ENCODE assay signal across 12 cellular contexts in genomic region chr7:69232445-69233376, GRCh38.
DNase-seq lines count a peak whose midpoint lies in the region; ATAC-seq and TF ChIP-seq lines count a peak whose summit lies in the region.
"Had no signal": no experiment of that assay in that cellular context is flagged by ENCODE, and none has a peak within 500 bp of the region (broad histone marks: within the 10 kb centered on the region; RNA-seq: fewer than 3 reads in every experiment).

No MANE protein-coding gene starts in this region.

- DNase-seq in COR-L47 (lab: John Stamatoyannopoulos, UW) (peak; percentile 99), NCI-H1436 (lab: John Stamatoyannopoulos, UW) (peak; percentile 73), NCI-H510A (lab: John Stamatoyannopoulos, UW) (peak; percentile 59), iPS-NIHi7 (ENCODE audit: extremely low spot score) (peak; percentile 60), endothelial cell (ENCODE audit: low spot score) (no peak)
- DNase-seq in activated CD4-positive, alpha-beta T cell treated with anti-CD3 and anti-CD28 coated beads, Interleukin-2, amount 10 ng/mL, durations not matched to agents 24 days and 14 days: no peak
- DNase-seq: activated CD8-positive, alpha-beta memory T cell treated with anti-CD3 and anti-CD28 coated beads, Interleukin-2, amount 10 ng/mL, durations not matched to agents 7 days and 5 days; SK-N-SH; WERI-Rb-1 had no signal

- ATAC-seq in HG03196 (IDR thresholded peaks at IDR 0.05; ENCODE audit: unreplicated experiment): no peak
- ATAC-seq in GM19397 (IDR thresholded peaks at IDR 0.05; ENCODE audit: unreplicated experiment): no peak
- ATAC-seq: activated CD8-positive, alpha-beta memory T cell treated with anti-CD3 and anti-CD28 coated beads, Interleukin-2, amount 10 ng/mL, durations not matched to agents 7 days and 5 days had no signal

- no peaks in the 10 kb centered on the region for H3K36me3 Mint-ChIP-seq in activated CD4-positive, alpha-beta T cell treated with anti-CD3 and anti-CD28 coated beads, Interleukin-2, amount 10 ng/mL, durations not matched to agents 24 days and 14 days (ENCODE audit: low read depth)
- H3K36me3 Mint-ChIP-seq in endothelial cell (ENCODE audit: low read depth, unreplicated experiment): no peaks in the 10 kb centered on the region
- H3K36me3 Mint-ChIP-seq: activated CD8-positive, alpha-beta memory T cell treated with anti-CD3 and anti-CD28 coated beads, Interleukin-2, amount 10 ng/mL, durations not matched to agents 7 days and 5 days; activated naive CD4-positive, alpha-beta T cell treated with anti-CD3 and anti-CD28 coated beads, Interleukin-2, amount 50 U/mL, for 24 hours had no signal

- H3K4me3 Mint-ChIP-seq in activated CD4-positive, alpha-beta T cell treated with anti-CD3 and anti-CD28 coated beads, Interleukin-2, amount 10 ng/mL, durations not matched to agents 24 days and 14 days: no peak overlapping the region
- no peak overlapping the region for H3K4me3 Mint-ChIP-seq in endothelial cell (ENCODE audit: unreplicated experiment)
- H3K4me3 Mint-ChIP-seq: activated CD8-positive, alpha-beta memory T cell treated with anti-CD3 and anti-CD28 coated beads, Interleukin-2, amount 10 ng/mL, durations not matched to agents 7 days and 5 days; activated naive CD4-positive, alpha-beta T cell treated with anti-CD3 and anti-CD28 coated beads, Interleukin-2, amount 50 U/mL, for 24 hours had no signal

- no peak overlapping the region for H3K27ac Mint-ChIP-seq in activated CD4-positive, alpha-beta T cell treated with anti-CD3 and anti-CD28 coated beads, Interleukin-2, amount 10 ng/mL, durations not matched to agents 24 days and 14 days
- no peak overlapping the region for H3K27ac Mint-ChIP-seq in endothelial cell (ENCODE audit: unreplicated experiment)
- H3K27ac Mint-ChIP-seq: activated CD8-positive, alpha-beta memory T cell treated with anti-CD3 and anti-CD28 coated beads, Interleukin-2, amount 10 ng/mL, durations not matched to agents 7 days and 5 days; activated naive CD4-positive, alpha-beta T cell treated with anti-CD3 and anti-CD28 coated beads, Interleukin-2, amount 50 U/mL, for 24 hours had no signal

- no peaks in the 10 kb centered on the region for H3K27me3 Mint-ChIP-seq in activated CD4-positive, alpha-beta T cell treated with anti-CD3 and anti-CD28 coated beads, Interleukin-2, amount 10 ng/mL, durations not matched to agents 24 days and 14 days
- peaks cover 11% of the 10 kb centered on the region for H3K27me3 Mint-ChIP-seq in endothelial cell (ENCODE audit: unreplicated experiment)
- H3K27me3 Mint-ChIP-seq: activated CD8-positive, alpha-beta memory T cell treated with anti-CD3 and anti-CD28 coated beads, Interleukin-2, amount 10 ng/mL, durations not matched to agents 7 days and 5 days; activated naive CD4-positive, alpha-beta T cell treated with anti-CD3 and anti-CD28 coated beads, Interleukin-2, amount 50 U/mL, for 24 hours had no signal

- TF ChIP-seq CTCF in endothelial cell (IDR thresholded peaks at IDR 0.05; ENCODE audit: unreplicated experiment): no peak

- intact Hi-C loops in activated CD4-positive, alpha-beta T cell treated with anti-CD3 and anti-CD28 coated beads, Interleukin-2, amount 10 ng/mL, durations not matched to agents 24 days and 14 days (cut with micrococcal nuclease): no loop called here

- peaks cover 3% of the 10 kb centered on the region for H3K9me3 Mint-ChIP-seq in activated CD4-positive, alpha-beta T cell treated with anti-CD3 and anti-CD28 coated beads, Interleukin-2, amount 10 ng/mL, durations not matched to agents 24 days and 14 days
- no peaks in the 10 kb centered on the region for H3K9me3 Mint-ChIP-seq in endothelial cell (ENCODE audit: unreplicated experiment)
- H3K9me3 Mint-ChIP-seq: activated naive CD4-positive, alpha-beta T cell treated with anti-CD3 and anti-CD28 coated beads, Interleukin-2, amount 50 U/mL, for 24 hours had no signal

- no peaks in the 10 kb centered on the region for H3K4me1 Mint-ChIP-seq in activated CD4-positive, alpha-beta T cell treated with anti-CD3 and anti-CD28 coated beads, Interleukin-2, amount 10 ng/mL, durations not matched to agents 24 days and 14 days
- H3K4me1 Mint-ChIP-seq in endothelial cell (ENCODE audit: unreplicated experiment): peaks cover 5% of the 10 kb centered on the region
- H3K4me1 Mint-ChIP-seq: activated CD8-positive, alpha-beta memory T cell treated with anti-CD3 and anti-CD28 coated beads, Interleukin-2, amount 10 ng/mL, durations not matched to agents 7 days and 5 days; activated naive CD4-positive, alpha-beta T cell treated with anti-CD3 and anti-CD28 coated beads, Interleukin-2, amount 50 U/mL, for 24 hours had no signal

Comparison
In these comparisons a context has a peak if more than half of its experiments do, and no peak if none do; other contexts are left out.
1. DNase-seq: peak in COR-L47 (single experiment), NCI-H1436 (single experiment), NCI-H510A (single experiment) and iPS-NIHi7 (single experiment); none in activated CD4-positive, alpha-beta T cell treated with anti-CD3 and anti-CD28 coated beads, Interleukin-2, amount 10 ng/mL, durations not matched to agents 24 days and 14 days (single experiment) and endothelial cell (single experiment).